ENCODE assay signal across 21 cellular contexts in the genomic region with DNA sequence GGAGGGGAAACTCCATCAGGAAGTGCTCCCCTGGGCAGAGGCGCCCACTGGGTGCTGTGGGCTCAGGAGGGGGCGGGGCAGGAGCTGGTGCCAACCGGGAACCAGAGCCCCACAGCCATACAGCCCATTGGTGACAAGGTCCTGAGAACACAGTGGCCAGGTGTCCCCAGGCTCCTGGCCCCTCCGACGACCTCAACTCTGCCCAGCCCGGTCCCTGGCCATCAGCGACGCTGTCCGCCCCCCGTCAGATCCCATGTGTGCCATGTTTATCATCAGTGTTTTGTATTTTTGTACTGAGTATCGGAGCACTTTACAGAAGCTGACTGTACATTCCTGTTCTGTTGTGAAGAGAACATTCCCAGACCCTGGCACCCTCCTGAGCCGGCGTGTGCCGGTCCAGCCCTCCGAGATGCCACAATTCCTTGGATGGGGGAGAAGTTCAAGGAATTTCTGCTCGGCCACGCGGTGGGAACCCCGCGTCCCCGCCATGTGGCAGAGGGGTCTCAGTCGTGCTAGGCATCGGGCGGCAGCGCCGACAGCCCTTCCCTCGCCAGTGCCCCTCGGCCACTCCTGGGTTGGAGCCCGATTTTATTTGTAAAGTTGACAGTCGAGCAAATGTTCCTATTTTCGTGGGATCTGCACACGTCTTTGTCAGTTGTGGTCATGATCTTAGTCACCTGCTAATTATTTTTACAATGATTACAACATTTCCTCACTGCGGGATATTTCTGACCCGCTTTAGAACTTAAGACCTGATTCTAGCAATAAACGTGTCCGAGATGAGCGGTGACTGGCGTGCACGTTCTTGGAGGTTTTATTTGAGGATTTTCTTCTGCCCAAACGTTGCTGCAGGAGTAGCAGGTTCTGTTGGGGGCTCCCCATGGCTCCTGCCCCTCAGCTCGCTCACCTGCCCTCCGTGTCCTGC. TPM values are rescaled to one million over a fixed set of nuclear protein-coding genes. Genes with fewer than 3 reads are reported as not detected.
A peak's percentile ranks its signal among the peaks of the same experiment; 100 is the strongest.
DNase-seq lines count a peak whose midpoint lies in the region; ATAC-seq, FAIRE-seq and TF ChIP-seq lines count a peak whose summit lies in the region.
"Had no signal": no experiment of that assay in that cellular context is flagged by ENCODE, and none has a peak within 500 bp of the region (broad histone marks: within the 10 kb centered on the region; RNA-seq: fewer than 3 reads in every experiment).

No MANE protein-coding gene starts in this region.

- no peak for ATAC-seq in GM21528 (IDR thresholded peaks at IDR 0.05; ENCODE audit: low FRiP score, unreplicated experiment)
- ATAC-seq: HepG2 had no signal

- TF ChIP-seq POLR2A in GM12891 (IDR thresholded peaks at IDR 0.05; ENCODE audit: low read depth, low read length) (no peak), prostate gland (IDR thresholded peaks at IDR 0.05) (no peak)

- no peaks in the 10 kb centered on the region for H3K27me3 ChIP-seq in prostate gland (replicated peaks; ENCODE audit: insufficient read depth)
- H3K27me3 ChIP-seq: hepatocyte had no signal

- H4K20me1 ChIP-seq in OCI-LY7 (ENCODE audit: insufficient read depth, low read length), result no peaks in the 10 kb centered on the region

- H3K4me3 ChIP-seq in OCI-LY7 (ENCODE audit: low read depth, low read length, poor library complexity, severe bottlenecking) (no peak overlapping the region), fibroblast of villous mesenchyme (ENCODE audit: low read depth, low read length) (no peak overlapping the region), prostate gland (no peak overlapping the region)
- H3K4me3 ChIP-seq: hepatocyte had no signal

- TSS peak; percentile 63 for BruUV-seq in OCI-LY7 (replicated peaks; lab: Mats Ljungman, UMichigan)

- H3K4me2 ChIP-seq in OCI-LY7 (ENCODE audit: low read length), result no peak overlapping the region
- H3K4me2 ChIP-seq: hepatocyte had no signal

- peak; percentile 83 for DNase-seq in A172 (ENCODE audit: low spot score)
- DNase-seq in GM12891 (ENCODE audit: insufficient read length, low spot score), result no peak
- no peak for DNase-seq in OCI-LY7 (ENCODE audit: low spot score)
- DNase-seq in fibroblast of villous mesenchyme (ENCODE audit: low read depth), result peak; percentile 13
- DNase-seq in NCI-H510A treated with DMSO at 0.1 percent for 48 hours (lab: John Stamatoyannopoulos, UW), result no peak
- no peak for DNase-seq in prostate gland (ENCODE audit: low spot score)
- DNase-seq in NCI-H69 (lab: John Stamatoyannopoulos, UW), result no peak
- DNase-seq: activated CD8-positive, alpha-beta memory T cell treated with anti-CD3 and anti-CD28 coated beads for 24 hours; activated gamma-delta T cell; amniotic stem cell; Caco-2; caudate nucleus; endodermal cell; MM.1S; NCI-H2029 treated with DMSO at 0.1 percent for 48 hours; NCI-H526 treated with DMSO at 0.1 percent for 48 hours had no signal

- FAIRE-seq in GM12891 (lab: Jason Lieb, UNC), result peak; percentile 43
- FAIRE-seq: HepG2, keratinocyte, RCC 7860 had no signal

- no peak overlapping the region for H2AFZ ChIP-seq in OCI-LY7 (ENCODE audit: low read length)
- H2AFZ ChIP-seq: hepatocyte had no signal

- CTCF ChIA-PET in OCI-LY7 (lab: Charles Lee; ENCODE audit: unreplicated experiment), result no interaction called here

- H3K4me1 ChIP-seq in OCI-LY7 (ENCODE audit: insufficient read depth, low read length, poor library complexity, severe bottlenecking), result peaks cover 7% of the 10 kb centered on the region
- no peaks in the 10 kb centered on the region for H3K4me1 ChIP-seq in prostate gland (replicated peaks)
- H3K4me1 ChIP-seq: Caco-2 had no signal

- H3K27ac ChIP-seq in OCI-LY7 (ENCODE audit: low read depth, low read length, poor library complexity, severe bottlenecking) (no peak overlapping the region), prostate gland (no peak overlapping the region)
- H3K27ac ChIP-seq: hepatocyte had no signal

- no peaks in the 10 kb centered on the region for H3K9me2 ChIP-seq in OCI-LY7 (ENCODE audit: insufficient read depth, low read length)

- POLR2A ChIA-PET in OCI-LY7 (lab: Charles Lee), result no interaction called here

- TF ChIP-seq CTCF in OCI-LY7 (conservative IDR thresholded peaks at IDR 0.05; ENCODE audit: low read length) (no peak), fibroblast of villous mesenchyme (IDR thresholded peaks at IDR 0.05; ENCODE audit: insufficient read depth, low read depth, low read length) (no peak), prostate gland (IDR thresholded peaks at IDR 0.05) (no peak)

- intact Hi-C loops in OCI-LY7 (cut with micrococcal nuclease; ENCODE audit: unreplicated experiment), result loop anchor here (2.0 to 5.0 kb wide), 2 partner anchors 63 to 125 kb away; a partner anchor contains a TSS
- intact Hi-C loops in prostate gland (cut with DNase I), result no loop called here

- H3K36me3 ChIP-seq in OCI-LY7 (ENCODE audit: insufficient read depth, low read length) (peaks cover 72% of the 10 kb centered on the region), prostate gland (peaks cover 7 to 28% of the 10 kb centered on the region in 2 donors)

- no peaks in the 10 kb centered on the region for H3K79me2 ChIP-seq in OCI-LY7 (ENCODE audit: insufficient read depth, low read depth, low read length)
- H3K79me2 ChIP-seq: hepatocyte had no signal

- 83% methylated on average over 42 of the region's 42 CpGs for WGBS in prostate gland

- H3K9me3 ChIP-seq in OCI-LY7 (ENCODE audit: low read length) (no peaks in the 10 kb centered on the region), prostate gland (no peaks in the 10 kb centered on the region)
- H3K9me3 ChIP-seq: Caco-2 had no signal

TF ChIP-seq in GM12891, 5 proteins besides CTCF, POLR2A, EP300 and RAD21:
- TF ChIP-seq TAF1 (IDR thresholded peaks at IDR 0.05; ENCODE audit: low read depth, low read length), result no peak
TF ChIP-seq in GM12891: peak in this region for 0.

RNA-seq across cellular contexts. Expression of a gene that starts 16.9 kb away (rescaled TPM):
- total RNA-seq in A172 (2014; rRNA removed; shearing (Covaris generic)), result 3.0 and 6.7 TPM in 2 replicates
- 2.3 TPM for polyA plus RNA-seq in GM12891 (2012; ENCODE audit: low read depth, missing spikeins)
- total RNA-seq in OCI-LY7 (2014; rRNA removed; shearing (Covaris generic)), result not detected in 2 replicates
- total RNA-seq in OCI-LY7 (2022), result not detected in 2 replicates
- total RNA-seq in fibroblast of villous mesenchyme, result 2.3 and 2.6 TPM in 2 replicates
- total RNA-seq in prostate gland, result 10 to 100 TPM; 13.1 to 17.4 TPM
- total RNA-seq: HepG2 had no signal
- polyA plus RNA-seq: HepG2 had no signal

RNA-seq across cellular contexts. Expression of a gene that starts 43.9 kb away (rescaled TPM):
- 47.8 and 72.7 TPM in 2 replicates for total RNA-seq in A172 (2014; rRNA removed; shearing (Covaris generic))
- 6.6 TPM for polyA plus RNA-seq in GM12891 (2012; ENCODE audit: low read depth, missing spikeins)
- not detected in 2 replicates for total RNA-seq in OCI-LY7 (2014; rRNA removed; shearing (Covaris generic))
- total RNA-seq in OCI-LY7 (2022) (not detected in 2 replicates), fibroblast of villous mesenchyme (13.8 and 20.9 TPM in 2 replicates), prostate gland (100 to 1,000 TPM; 104 to 116 TPM)

RNA-seq across cellular contexts. Expression of a gene that starts 50.5 kb away (rescaled TPM):
- 3.1 and 5.0 TPM in 2 replicates for total RNA-seq in A172 (2014; rRNA removed; shearing (Covaris generic))
- polyA plus RNA-seq in GM12891 (2012; ENCODE audit: low read depth, missing spikeins), result 5.8 TPM
- total RNA-seq in OCI-LY7 (2014; rRNA removed; shearing (Covaris generic)), result 2.4 and 7.8 TPM in 2 replicates
- total RNA-seq in OCI-LY7 (2022) (16.7 and 18.3 TPM in 2 replicates), fibroblast of villous mesenchyme (5.5 and 8.6 TPM in 2 replicates), prostate gland (10 to 100 TPM; 13.4 to 24.8 TPM)

Comparison
In these comparisons a context has a peak if more than half of its experiments do, and no peak if none do; other contexts are left out.
1. DNase-seq: peak in A172 (single experiment) and fibroblast of villous mesenchyme (single experiment); none in GM12891 (single experiment), OCI-LY7 (single experiment), NCI-H510A treated with DMSO at 0.1 percent for 48 hours (single experiment), prostate gland (single experiment) and NCI-H69 (single experiment).
2. RNA of a gene that starts 43.9 kb away (total RNA-seq): 104 to 116 TPM in prostate gland, 47.8 to 72.7 TPM in A172 and 13.8 to 20.9 TPM in fibroblast of villous mesenchyme; not detected in OCI-LY7; every median in the first group is over 10 times any median in the second.